ENCODE assay signal across 17 cellular contexts in genomic region chr4:156036496-156036895, GRCh38.
"Had no signal": no experiment of that assay in that cellular context is flagged by ENCODE, and none has a peak within 500 bp of the region (broad histone marks: within the 10 kb centered on the region; RNA-seq: fewer than 3 reads in every experiment).

No MANE protein-coding gene starts in this region.

- DNase-seq: activated B cell treated with CpG ODN at 0.5 μM for 24 hours; activated CD4-positive, alpha-beta T cell treated with anti-CD3 and anti-CD28 coated beads, Interleukin-2, amount 10 ng/mL, durations not matched to agents 24 days and 14 days; activated CD8-positive, alpha-beta memory T cell treated with anti-CD3 and anti-CD28 coated beads for 24 hours; activated naive CD4-positive, alpha-beta T cell; activated naive CD8-positive, alpha-beta T cell treated with anti-CD3 and anti-CD28 coated beads, Interleukin-2, amount 10 ng/mL, durations not matched to agents 7 days and 5 days; central memory CD4-positive, alpha-beta T cell; colonic mucosa; hypothalamus; kidney; left lung; mammary epithelial cell; naive B cell; sigmoid colon; spleen; upper lobe of left lung had no signal

- H3K9me3 ChIP-seq: colonic mucosa, esophagus muscularis mucosa, left lung, sigmoid colon, spleen, upper lobe of left lung had no signal

- H3K27ac ChIP-seq: colonic mucosa, esophagus muscularis mucosa, left lung, parathyroid adenoma, sigmoid colon, spleen, upper lobe of left lung had no signal

- ATAC-seq: left lung had no signal

- H3K36me3 ChIP-seq: colonic mucosa, esophagus muscularis mucosa, left lung, sigmoid colon, spleen, upper lobe of left lung had no signal

- H3K4me3 ChIP-seq: colonic mucosa, esophagus muscularis mucosa, left lung, sigmoid colon, spleen, upper lobe of left lung had no signal

- H2AFZ ChIP-seq: parathyroid adenoma had no signal

- H3K27me3 ChIP-seq: colonic mucosa, esophagus muscularis mucosa, left lung, sigmoid colon, spleen, upper lobe of left lung had no signal

- H3K79me2 ChIP-seq: parathyroid adenoma had no signal

- H3K4me1 ChIP-seq: colonic mucosa, esophagus muscularis mucosa, left lung, parathyroid adenoma, sigmoid colon, spleen, upper lobe of left lung had no signal
